25 cellular contexts compared by ENCODE assay signal in genomic region chr18:27838230-27838629, GRCh38.
A peak's percentile ranks its signal among the peaks of the same experiment; 100 is the strongest.
DNase-seq lines count a peak whose midpoint lies in the region; ATAC-seq and TF ChIP-seq lines count a peak whose summit lies in the region.
"Had no signal": no experiment of that assay in that cellular context is flagged by ENCODE, and none has a peak within 500 bp of the region (broad histone marks: within the 10 kb centered on the region; RNA-seq: fewer than 3 reads in every experiment).

No MANE protein-coding gene starts in this region.

- H3K27ac ChIP-seq in breast epithelium = no peak overlapping the region
- H3K27ac ChIP-seq: gastroesophageal sphincter, WERI-Rb-1 had no signal

- H3K4me3 ChIP-seq in breast epithelium (no peak overlapping the region), epithelial cell of esophagus (ENCODE audit: low read length) (no peak overlapping the region)
- H3K4me3 ChIP-seq: gastroesophageal sphincter had no signal

- intact Hi-C loops in MCF 10A (cut with micrococcal nuclease) = no loop called here
- intact Hi-C loops in breast epithelium (cut with DNase I; ENCODE audit: low total_unique reads) = no loop called here

- POLR2A ChIA-PET in MCF 10A (lab: Yijun Ruan, JAX) = no interaction called here

- no peak overlapping the region for H3K27ac Mint-ChIP-seq in MCF 10A (ENCODE audit: low read depth, unreplicated experiment)
- H3K27ac Mint-ChIP-seq: activated naive CD8-positive, alpha-beta T cell; stimulated activated naive CD8-positive, alpha-beta T cell treated with anti-CD3 and anti-CD28 coated beads, Interleukin-15, amount 100 ng/mL, for 72 hours; T-cell had no signal

- H3K4me1 Mint-ChIP-seq in MCF 10A (ENCODE audit: insufficient read depth, unreplicated experiment) = peaks cover 16% of the 10 kb centered on the region
- H3K4me1 Mint-ChIP-seq: stimulated activated naive CD8-positive, alpha-beta T cell treated with anti-CD3 and anti-CD28 coated beads, Interleukin-15, amount 100 ng/mL, for 72 hours; T-cell had no signal

- ATAC-seq in HG03045 (IDR thresholded peaks at IDR 0.05; ENCODE audit: unreplicated experiment) (no peak), HG03378 (IDR thresholded peaks at IDR 0.05; ENCODE audit: unreplicated experiment) (no peak)
- ATAC-seq: gastroesophageal sphincter; left colon; stimulated activated naive CD8-positive, alpha-beta T cell treated with anti-CD3 and anti-CD28 coated beads, Interleukin-15, amount 100 ng/mL, for 72 hours; T-cell had no signal

- BruUV-seq in MCF 10A (replicated peaks; lab: Mats Ljungman, UMichigan) = no TSS peak

- H3K4me3 Mint-ChIP-seq in MCF 10A (ENCODE audit: unreplicated experiment) = no peak overlapping the region
- H3K4me3 Mint-ChIP-seq: activated naive CD8-positive, alpha-beta T cell; stimulated activated naive CD8-positive, alpha-beta T cell treated with anti-CD3 and anti-CD28 coated beads, Interleukin-15, amount 100 ng/mL, for 72 hours; T-cell had no signal

- H3K9me3 ChIP-seq in breast epithelium = no peaks in the 10 kb centered on the region

- DNase-seq in MCF 10A (ENCODE audit: unreplicated experiment) (peak; percentile 49), breast epithelium (ENCODE audit: low spot score in 2 of 2) (no peak), RPMI7951 (ENCODE audit: low read depth) (peak; percentile 27), epithelial cell of esophagus (ENCODE audit: low read depth) (peak; percentile 88), NCI-H1436 treated with DMSO at 0.1 percent for 48 hours (lab: John Stamatoyannopoulos, UW) (no peak), RKO (ENCODE audit: low spot score) (no peak)
- DNase-seq: activated CD4-positive, alpha-beta T cell treated with anti-CD3 and anti-CD28 coated beads for 48 hours; activated effector memory CD4-positive, alpha-beta T cell treated with Interleukin-2 at 50 U/mL for 16 hours; aorta; dermis blood vessel endothelial cell; hypothalamus; KBM-7; left colon; NCI-H1417; NCI-H2081; RPMI8226; stimulated activated CD4-positive, alpha-beta T cell treated with anti-CD3 and anti-CD28 coated beads, Interleukin-2, amount 100 ng/mL, for 24 hours; stimulated activated CD8-positive, alpha-beta memory T cell treated with anti-CD3 and anti-CD28 coated beads, Interleukin-4, amount 100 ng/mL, for 48 hours; stimulated activated naive CD8-positive, alpha-beta T cell treated with anti-CD3 and anti-CD28 coated beads, Interleukin-15, amount 100 ng/mL, for 72 hours; T-cell; WERI-Rb-1 had no signal

- H3K36me3 Mint-ChIP-seq in MCF 10A (ENCODE audit: insufficient read depth, unreplicated experiment) = no peaks in the 10 kb centered on the region
- H3K36me3 Mint-ChIP-seq: activated naive CD8-positive, alpha-beta T cell; T-cell had no signal

- H3K27me3 Mint-ChIP-seq in MCF 10A (ENCODE audit: insufficient read depth, unreplicated experiment) = no peaks in the 10 kb centered on the region
- H3K27me3 Mint-ChIP-seq: activated naive CD8-positive, alpha-beta T cell; stimulated activated naive CD8-positive, alpha-beta T cell treated with anti-CD3 and anti-CD28 coated beads, Interleukin-15, amount 100 ng/mL, for 72 hours; T-cell had no signal

- CTCF ChIA-PET in MCF 10A (lab: Yijun Ruan, JAX) = interaction anchor here (0.7 kb wide), 1 partner anchor 602 kb away, joined by 3 read pairs; no protein-coding TSS in a partner anchor

- no peaks in the 10 kb centered on the region for H3K36me3 ChIP-seq in breast epithelium
- H3K36me3 ChIP-seq: gastroesophageal sphincter, WERI-Rb-1 had no signal

- TF ChIP-seq CTCF in MCF 10A (IDR thresholded peaks at IDR 0.05; ENCODE audit: unreplicated experiment) (no peak), breast epithelium (IDR thresholded peaks at IDR 0.05) (no peak), epithelial cell of esophagus (IDR thresholded peaks at IDR 0.05; ENCODE audit: insufficient read depth, low read depth, low read length, missing control alignments) (peak; percentile 28)

- no peak for TF ChIP-seq POLR2A in breast epithelium (IDR thresholded peaks at IDR 0.05)

- no peaks in the 10 kb centered on the region for H3K27me3 ChIP-seq in breast epithelium
- H3K27me3 ChIP-seq: gastroesophageal sphincter had no signal

- H3K9me3 Mint-ChIP-seq in MCF 10A (ENCODE audit: unreplicated experiment) = no peaks in the 10 kb centered on the region

- H3K4me1 ChIP-seq in breast epithelium = no peaks in the 10 kb centered on the region
- H3K4me1 ChIP-seq: gastroesophageal sphincter had no signal

Comparison
In these comparisons a context has a peak if more than half of its experiments do, and no peak if none do; other contexts are left out.
1. DNase-seq: peak in MCF 10A (single experiment), RPMI7951 (single experiment) and epithelial cell of esophagus (single experiment); none in breast epithelium (0 of 2), NCI-H1436 treated with DMSO at 0.1 percent for 48 hours (single experiment) and RKO (single experiment).